ENCODE assay signal across 8 cellular contexts in the genomic region with DNA sequence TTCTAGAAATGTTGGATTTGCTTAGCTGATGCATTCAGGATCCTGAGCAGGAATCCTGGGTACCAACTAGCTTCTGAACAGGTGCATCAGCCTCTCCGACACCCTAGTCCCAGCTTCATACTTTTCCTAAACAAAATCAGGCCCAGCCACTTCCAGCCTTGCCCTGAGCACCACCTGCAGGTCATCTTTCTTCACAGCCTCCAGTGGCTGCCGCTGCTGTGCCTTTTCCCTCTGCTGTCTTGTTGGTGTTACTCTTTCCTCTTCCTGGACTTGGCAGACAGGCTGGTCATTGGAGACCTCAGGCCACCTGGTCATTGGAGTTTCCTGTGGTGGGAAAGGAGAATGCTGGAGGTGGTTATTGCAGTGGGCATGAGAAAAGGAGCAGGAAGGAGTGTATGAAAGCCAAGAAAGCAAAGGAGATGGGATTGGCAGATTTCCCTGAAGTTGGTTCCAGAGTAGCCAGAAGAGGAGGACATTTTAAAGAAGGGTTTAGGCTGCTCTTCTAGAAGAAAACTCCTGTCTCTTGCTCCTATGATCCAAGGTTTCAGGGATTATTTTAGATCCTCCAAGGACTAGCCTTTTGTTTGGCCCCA. TPM values are rescaled to one million over a fixed set of nuclear protein-coding genes. Genes with fewer than 3 reads are reported as not detected.
DNase-seq lines count a peak whose midpoint lies in the region; ATAC-seq, FAIRE-seq and TF ChIP-seq lines count a peak whose summit lies in the region.

No MANE protein-coding gene starts in this region.

- no peak overlapping the region for H3K27ac ChIP-seq in AG04450 (ENCODE audit: low read depth, low read length)
- no peak overlapping the region for H3K27ac ChIP-seq in OCI-LY1 (ENCODE audit: low read depth, low read length, poor library complexity, severe bottlenecking)
- H3K27ac ChIP-seq in dorsolateral prefrontal cortex, result no peak overlapping the region

- H3K4me3 ChIP-seq in AG04450 (ENCODE audit: low read depth, low read length), result no peak overlapping the region
- no peak overlapping the region for H3K4me3 ChIP-seq in OCI-LY1 (ENCODE audit: low read depth, low read length, poor library complexity, severe bottlenecking)
- no peak overlapping the region for H3K4me3 ChIP-seq in dorsolateral prefrontal cortex
- no peak overlapping the region for H3K4me3 ChIP-seq in mucosa of descending colon

- no peaks in the 10 kb centered on the region for H3K79me2 ChIP-seq in OCI-LY1 (ENCODE audit: insufficient read depth, low read length)

- no peak overlapping the region for H3K9ac ChIP-seq in OCI-LY1 (ENCODE audit: low read length)

- intact Hi-C loops in dorsolateral prefrontal cortex (cut with DNase I), result no loop called here
- intact Hi-C loops in mucosa of descending colon (cut with DNase I, micrococcal nuclease), result no loop called here

- H3K4me1 ChIP-seq in OCI-LY1 (ENCODE audit: insufficient read depth, low read length, severe bottlenecking) (no peaks in the 10 kb centered on the region), mucosa of descending colon (ENCODE audit: low read depth) (no peaks in the 10 kb centered on the region)

- peak; percentile 67 for ATAC-seq in mucosa of descending colon
- no peak for ATAC-seq in HG03571 (IDR thresholded peaks at IDR 0.05; ENCODE audit: unreplicated experiment)
- ATAC-seq in GM21576 (IDR thresholded peaks at IDR 0.05; ENCODE audit: unreplicated experiment), result no peak

- DNase-seq in AG04450 (ENCODE audit: low read depth, low spot score), result no peak
- peak in 5 of 10 donors; percentile 18 to 41 (median 24) for DNase-seq in dorsolateral prefrontal cortex
- peak in 2 of 3 donors; percentile 34 to 43 for DNase-seq in mucosa of descending colon
- no peak for DNase-seq in GM19239 (ENCODE audit: insufficient read length, low spot score)

- H3K36me3 ChIP-seq in OCI-LY1 (ENCODE audit: insufficient read depth, low read length) (peaks cover 11% of the 10 kb centered on the region), mucosa of descending colon (ENCODE audit: low read depth) (no peaks in the 10 kb centered on the region)

- POLR2A ChIA-PET in AG04450 (lab: Yijun Ruan, JAX), result no interaction called here

- FAIRE-seq in GM19239 (lab: Jason Lieb, UNC), result no peak

- H3K9me3 ChIP-seq in AG04450 (ENCODE audit: control insufficient read depth, insufficient read depth, low read length) (no peaks in the 10 kb centered on the region), OCI-LY1 (ENCODE audit: low read length) (no peaks in the 10 kb centered on the region), mucosa of descending colon (no peaks in the 10 kb centered on the region)

- TF ChIP-seq CTCF in AG04450 (IDR thresholded peaks at IDR 0.05; ENCODE audit: low read depth, low read length) (peak; percentile 63), GM12874 (IDR thresholded peaks at IDR 0.05; ENCODE audit: insufficient read depth, low read depth, low read length) (peak; percentile 30; the same call in 1 of the 2 replicates), OCI-LY1 (IDR thresholded peaks at IDR 0.05; ENCODE audit: low read length) (peak; percentile 40), dorsolateral prefrontal cortex (IDR thresholded peaks at IDR 0.05 in 54 of 56, conservative IDR thresholded peaks at IDR 0.05 in 2 of 56; ENCODE audit: low read depth in 1 of 56, partially characterized antibody in 56 of 56) (peak in 49 of 56 donors; percentile 11 to 61 (median 40)), mucosa of descending colon (IDR thresholded peaks at IDR 0.05) (no peak)

- no peaks in the 10 kb centered on the region for H3K9me2 ChIP-seq in OCI-LY1 (ENCODE audit: low read depth, low read length)

- CTCF ChIA-PET in AG04450 (lab: Charles Lee), result interaction anchor here (0.6 to 21.0 kb wide), 18 partner anchors 8 to 204 kb away, joined by 3 to 442 read pairs (median 4); partner anchors contain the start of gene ELOVL3

- H3F3A ChIP-seq in OCI-LY1 (ENCODE audit: insufficient read depth, low read length), result no peaks in the 10 kb centered on the region

- H3K4me2 ChIP-seq in OCI-LY1 (ENCODE audit: low read length), result no peak overlapping the region

- H3K27me3 ChIP-seq in AG04450 (ENCODE audit: control insufficient read depth, insufficient read depth, low read length) (no peaks in the 10 kb centered on the region), OCI-LY1 (ENCODE audit: insufficient read depth, low read length) (no peaks in the 10 kb centered on the region), dorsolateral prefrontal cortex (no peaks in the 10 kb centered on the region)

- no peak overlapping the region for H2AFZ ChIP-seq in OCI-LY1 (ENCODE audit: low read length)

- H4K20me1 ChIP-seq in OCI-LY1 (ENCODE audit: insufficient read depth, low read length), result no peaks in the 10 kb centered on the region

RNA-seq across cellular contexts. Expression of gene NFKB2, which starts 48.2 kb away (rescaled TPM):
- 26.1 and 29.3 TPM in 2 replicates for polyA plus RNA-seq in AG04450 (2011; rRNA removed)
- 15.4 and 19.8 TPM in 2 replicates for polyA minus RNA-seq in AG04450 (2011; rRNA and poly(A)+ RNA removed)
- total RNA-seq in dorsolateral prefrontal cortex (10 to 100 TPM in 45 of 120 experiments, 1 to 10 TPM in 75; 3.3 to 26.3 (median 8.5) TPM), mucosa of descending colon (10 to 100 TPM; 26.9 to 72.2 (median 29.0) TPM)

Comparison
In these comparisons a context has a peak if more than half of its experiments do, and no peak if none do; other contexts are left out.
1. DNase-seq: peak in mucosa of descending colon (2 of 3); none in AG04450 (single experiment) and GM19239 (single experiment).